ENCODE assay signal across 8 cellular contexts in genomic region chr6:149545754-149546471, GRCh38.
A peak's percentile ranks its signal among the peaks of the same experiment; 100 is the strongest.
DNase-seq lines count a peak whose midpoint lies in the region; ATAC-seq and TF ChIP-seq lines count a peak whose summit lies in the region.

TSS of gene PPIL4 (minus strand) at chr6:149546043. CDS start at chr6:149546005, 38 bp downstream.

- H3K27me3 Mint-ChIP-seq in nephron (ENCODE audit: low read depth), result peaks cover 6% of the 10 kb centered on the region
- H3K27me3 Mint-ChIP-seq in stimulated activated naive CD8-positive, alpha-beta T cell treated with anti-CD3 and anti-CD28 coated beads, Interleukin-15, Interleukin-2, amounts not matched to agents 100 ng/mL and 50 ng/mL, for 24 hours, result no peaks in the 10 kb centered on the region

- peaks cover under 1% of the 10 kb centered on the region for H3K36me3 Mint-ChIP-seq in nephron (ENCODE audit: low read depth)
- H3K36me3 Mint-ChIP-seq in stimulated activated naive CD8-positive, alpha-beta T cell treated with anti-CD3 and anti-CD28 coated beads, Interleukin-15, Interleukin-2, amounts not matched to agents 100 ng/mL and 50 ng/mL, for 24 hours (ENCODE audit: low read depth), result peaks cover 13% of the 10 kb centered on the region

- peak within 1 kb of the TSS; percentile 92 to 99 (median 98) for H3K27ac Mint-ChIP-seq in nephron
- H3K27ac Mint-ChIP-seq in stimulated activated naive CD8-positive, alpha-beta T cell treated with anti-CD3 and anti-CD28 coated beads, Interleukin-15, Interleukin-2, amounts not matched to agents 100 ng/mL and 50 ng/mL, for 24 hours, result peak within 1 kb of the TSS; percentile 99

- peak; percentile 81 for ATAC-seq in RWPE2 (ENCODE audit: low read depth)

- H3K9me3 ChIP-seq in RWPE2 (ENCODE audit: severe bottlenecking), result no peaks in the 10 kb centered on the region

- peak within 1 kb of the TSS; percentile 95 to 99 (median 98) for H3K4me3 Mint-ChIP-seq in nephron
- H3K4me3 Mint-ChIP-seq in stimulated activated naive CD8-positive, alpha-beta T cell treated with anti-CD3 and anti-CD28 coated beads, Interleukin-15, Interleukin-2, amounts not matched to agents 100 ng/mL and 50 ng/mL, for 24 hours, result peak within 1 kb of the TSS; percentile 99

- peak within 1 kb of the TSS; percentile 83 for H3K4me3 ChIP-seq in RWPE2 (ENCODE audit: severe bottlenecking)

- TF ChIP-seq CTCF in LNCAP (IDR thresholded peaks at IDR 0.05) (peak; percentile 87), RWPE2 (IDR thresholded peaks at IDR 0.05; ENCODE audit: poor library complexity, severe bottlenecking) (peak; percentile 96), nephron (IDR thresholded peaks at IDR 0.05; ENCODE audit: unreplicated experiment in 3 of 3) (peak; percentile 90 to 97 (median 92))

- H3K9me3 Mint-ChIP-seq in nephron, result no peaks in the 10 kb centered on the region
- no peaks in the 10 kb centered on the region for H3K9me3 Mint-ChIP-seq in stimulated activated naive CD8-positive, alpha-beta T cell treated with anti-CD3 and anti-CD28 coated beads, Interleukin-15, Interleukin-2, amounts not matched to agents 100 ng/mL and 50 ng/mL, for 24 hours

- DNase-seq in ELR (ENCODE audit: low read depth) (peak; percentile 96), GOT3 (lab: John Stamatoyannopoulos, UW) (peak; percentile 80), RWPE2 (ENCODE audit: low spot score) (peak; percentile 93), fibroblast of peridontal ligament (ENCODE audit: extremely low read depth) (peak; percentile 93)
- DNase-seq in activated T-helper 9 cell treated with anti-CD3 and anti-CD28 coated beads, Interleukin-2, amount 50 U/mL, for 16 hours (ENCODE audit: low read depth), result peak; percentile 93

- H3K36me3 ChIP-seq in RWPE2 (ENCODE audit: low read depth), result peaks cover 21% of the 10 kb centered on the region

- peaks cover 40% of the 10 kb centered on the region for H3K4me1 Mint-ChIP-seq in nephron
- peaks cover 46% of the 10 kb centered on the region for H3K4me1 Mint-ChIP-seq in stimulated activated naive CD8-positive, alpha-beta T cell treated with anti-CD3 and anti-CD28 coated beads, Interleukin-15, Interleukin-2, amounts not matched to agents 100 ng/mL and 50 ng/mL, for 24 hours (ENCODE audit: low read depth)

- peaks cover 24% of the 10 kb centered on the region for H3K4me1 ChIP-seq in RWPE2 (ENCODE audit: insufficient read depth, poor library complexity, severe bottlenecking)

- H3K27ac ChIP-seq in RWPE2 (ENCODE audit: poor library complexity, severe bottlenecking), result peak within 1 kb of the TSS; percentile 84

- no peaks in the 10 kb centered on the region for H3K27me3 ChIP-seq in RWPE2 (ENCODE audit: insufficient read depth, poor library complexity, severe bottlenecking)

Comparison
In these comparisons a context has a peak if more than half of its experiments do, and no peak if none do; other contexts are left out.
1. Peak in every context shown above with its lines: DNase-seq, ATAC-seq, H3K4me3 ChIP-seq and H3K27ac ChIP-seq.